ENCODE assay signal across 2 cellular contexts in the genomic region with DNA sequence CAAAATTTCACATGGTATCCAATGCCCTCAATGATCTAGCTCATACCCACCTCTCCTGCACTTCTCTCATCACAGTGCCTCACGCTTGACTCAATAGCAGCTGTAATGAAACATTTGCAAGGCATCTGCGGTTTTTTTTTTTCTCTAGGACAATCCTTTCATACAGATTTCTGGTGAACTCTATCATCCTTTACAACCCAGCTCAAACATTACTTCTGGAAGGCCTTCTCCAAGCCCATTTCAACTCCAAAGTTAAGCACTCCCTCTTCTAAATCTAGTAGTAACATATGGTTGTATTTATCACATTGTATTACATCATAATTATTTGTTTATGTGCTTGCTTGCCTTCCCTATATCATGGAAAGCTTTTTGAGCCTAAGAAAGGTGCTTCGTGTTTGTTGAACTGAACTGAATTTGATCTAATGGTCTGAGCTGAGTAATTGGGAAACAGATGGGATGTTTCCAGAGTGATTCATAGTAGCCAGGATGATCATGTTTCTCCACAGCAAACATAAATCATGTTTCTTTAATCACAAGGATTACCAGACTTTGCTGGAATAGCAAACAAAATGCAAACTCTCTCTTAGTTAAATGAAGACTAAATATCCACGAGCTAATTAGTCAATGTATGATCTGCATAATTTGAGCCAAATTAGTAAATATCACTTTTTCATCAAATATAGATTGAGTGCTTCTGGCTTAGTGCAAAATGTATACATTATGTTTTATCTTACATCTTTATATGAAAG.
TF ChIP-seq lines count a peak whose summit lies in the region.

No MANE protein-coding gene starts in this region.

TF ChIP-seq in HEK293, 187 proteins besides CTCF, POLR2A, EP300 and RAD21 (continued from another document and continues in another):
- TF ChIP-seq ZNF416 (tag by site-specific recombination; IDR thresholded peaks at IDR 0.05) (no peak), ZNF513 (tag by site-specific recombination; IDR thresholded peaks at IDR 0.05) (peak; percentile 14; the same call in 1 of the 2 replicates), ZXDB (tag by site-specific recombination; IDR thresholded peaks at IDR 0.05) (peak; percentile 87), ZNF19 (tag by site-specific recombination; IDR thresholded peaks at IDR 0.05; ENCODE audit: low read depth) (no peak), ZNF324 (tag by site-specific recombination; IDR thresholded peaks at IDR 0.05) (peak; percentile 87), PRDM4 (tag by site-specific recombination; IDR thresholded peaks at IDR 0.05) (peak; percentile 73), ZNF639 (tag by site-specific recombination; IDR thresholded peaks at IDR 0.05) (peak; percentile 91), ZNF558 (tag by site-specific recombination; IDR thresholded peaks at IDR 0.05) (peak; percentile 54), KLF9 (tag by site-specific recombination; IDR thresholded peaks at IDR 0.05; ENCODE audit: low read depth) (no peak), OVOL3 (tag by site-specific recombination; IDR thresholded peaks at IDR 0.05) (no peak)
- TF ChIP-seq, protein P1, sequence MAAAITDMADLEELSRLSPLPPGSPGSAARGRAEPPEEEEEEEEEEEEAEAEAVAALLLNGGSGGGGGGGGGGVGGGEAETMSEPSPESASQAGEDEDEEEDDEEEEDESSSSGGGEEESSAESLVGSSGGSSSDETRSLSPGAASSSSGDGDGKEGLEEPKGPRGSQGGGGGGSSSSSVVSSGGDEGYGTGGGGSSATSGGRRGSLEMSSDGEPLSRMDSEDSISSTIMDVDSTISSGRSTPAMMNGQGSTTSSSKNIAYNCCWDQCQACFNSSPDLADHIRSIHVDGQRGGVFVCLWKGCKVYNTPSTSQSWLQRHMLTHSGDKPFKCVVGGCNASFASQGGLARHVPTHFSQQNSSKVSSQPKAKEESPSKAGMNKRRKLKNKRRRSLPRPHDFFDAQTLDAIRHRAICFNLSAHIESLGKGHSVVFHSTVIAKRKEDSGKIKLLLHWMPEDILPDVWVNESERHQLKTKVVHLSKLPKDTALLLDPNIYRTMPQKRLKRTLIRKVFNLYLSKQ (tag by site-specific recombination; IDR thresholded peaks at IDR 0.05; ENCODE audit: borderline replicate concordance): no peak
- TF ChIP-seq, protein P2, sequence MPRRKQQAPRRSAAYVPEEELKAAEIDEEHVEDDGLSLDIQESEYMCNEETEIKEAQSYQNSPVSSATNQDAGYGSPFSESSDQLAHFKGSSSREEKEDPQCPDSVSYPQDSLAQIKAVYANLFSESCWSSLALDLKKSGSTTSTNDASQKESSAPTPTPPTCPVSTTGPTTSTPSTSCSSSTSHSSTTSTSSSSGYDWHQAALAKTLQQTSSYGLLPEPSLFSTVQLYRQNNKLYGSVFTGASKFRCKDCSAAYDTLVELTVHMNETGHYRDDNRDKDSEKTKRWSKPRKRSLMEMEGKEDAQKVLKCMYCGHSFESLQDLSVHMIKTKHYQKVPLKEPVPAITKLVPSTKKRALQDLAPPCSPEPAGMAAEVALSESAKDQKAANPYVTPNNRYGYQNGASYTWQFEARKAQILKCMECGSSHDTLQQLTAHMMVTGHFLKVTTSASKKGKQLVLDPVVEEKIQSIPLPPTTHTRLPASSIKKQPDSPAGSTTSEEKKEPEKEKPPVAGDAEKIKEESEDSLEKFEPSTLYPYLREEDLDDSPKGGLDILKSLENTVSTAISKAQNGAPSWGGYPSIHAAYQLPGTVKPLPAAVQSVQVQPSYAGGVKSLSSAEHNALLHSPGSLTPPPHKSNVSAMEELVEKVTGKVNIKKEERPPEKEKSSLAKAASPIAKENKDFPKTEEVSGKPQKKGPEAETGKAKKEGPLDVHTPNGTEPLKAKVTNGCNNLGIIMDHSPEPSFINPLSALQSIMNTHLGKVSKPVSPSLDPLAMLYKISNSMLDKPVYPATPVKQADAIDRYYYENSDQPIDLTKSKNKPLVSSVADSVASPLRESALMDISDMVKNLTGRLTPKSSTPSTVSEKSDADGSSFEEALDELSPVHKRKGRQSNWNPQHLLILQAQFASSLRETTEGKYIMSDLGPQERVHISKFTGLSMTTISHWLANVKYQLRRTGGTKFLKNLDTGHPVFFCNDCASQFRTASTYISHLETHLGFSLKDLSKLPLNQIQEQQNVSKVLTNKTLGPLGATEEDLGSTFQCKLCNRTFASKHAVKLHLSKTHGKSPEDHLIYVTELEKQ (tag by site-specific recombination; IDR thresholded peaks at IDR 0.05; ENCODE audit: borderline replicate concordance): peak; percentile 99

TF ChIP-seq in H1, 55 proteins besides CTCF, POLR2A, EP300 and RAD21 (continued from another document):
- TF ChIP-seq ATF3 (IDR thresholded peaks at IDR 0.05; ENCODE audit: insufficient read depth, low read depth, low read length) (no peak), YY1 (IDR thresholded peaks at IDR 0.05; ENCODE audit: low read depth, low read length) (no peak), PHF8 (conservative IDR thresholded peaks at IDR 0.05; ENCODE audit: low read depth, low read length) (no peak), NANOG (IDR thresholded peaks at IDR 0.05; ENCODE audit: insufficient read depth, low read depth, low read length, poor library complexity, severe bottlenecking) (no peak), ASH2L (IDR thresholded peaks at IDR 0.05; ENCODE audit: low read length) (no peak), BCL11A (IDR thresholded peaks at IDR 0.05; ENCODE audit: low read depth in 2 of 2, low read length in 2 of 2) (no peak), JUND (IDR thresholded peaks at IDR 0.05; ENCODE audit: low read length) (no peak), GABPA (IDR thresholded peaks at IDR 0.05; ENCODE audit: borderline replicate concordance, insufficient read depth, low read length) (no peak), NRF1 (IDR thresholded peaks at IDR 0.05; ENCODE audit: low read depth, low read length) (no peak), SIN3A (conservative IDR thresholded peaks at IDR 0.05 in 1 of 2, IDR thresholded peaks at IDR 0.05 in 1 of 2; ENCODE audit: low read depth in 1 of 2, low read length in 2 of 2) (no peak), SP2 (IDR thresholded peaks at IDR 0.05; ENCODE audit: low read length) (no peak), EZH2 (IDR thresholded peaks at IDR 0.05; ENCODE audit: low read depth, low read length, severe bottlenecking) (no peak), ZNF274 (IDR thresholded peaks at IDR 0.05; ENCODE audit: borderline replicate concordance, extremely low read depth, low read length) (no peak), MAFK (IDR thresholded peaks at IDR 0.05; ENCODE audit: low read depth, low read length) (no peak), SIX5 (IDR thresholded peaks at IDR 0.05; ENCODE audit: low read depth, low read length) (no peak)
